ENCODE assay signal across 19 cellular contexts in the genomic region with DNA sequence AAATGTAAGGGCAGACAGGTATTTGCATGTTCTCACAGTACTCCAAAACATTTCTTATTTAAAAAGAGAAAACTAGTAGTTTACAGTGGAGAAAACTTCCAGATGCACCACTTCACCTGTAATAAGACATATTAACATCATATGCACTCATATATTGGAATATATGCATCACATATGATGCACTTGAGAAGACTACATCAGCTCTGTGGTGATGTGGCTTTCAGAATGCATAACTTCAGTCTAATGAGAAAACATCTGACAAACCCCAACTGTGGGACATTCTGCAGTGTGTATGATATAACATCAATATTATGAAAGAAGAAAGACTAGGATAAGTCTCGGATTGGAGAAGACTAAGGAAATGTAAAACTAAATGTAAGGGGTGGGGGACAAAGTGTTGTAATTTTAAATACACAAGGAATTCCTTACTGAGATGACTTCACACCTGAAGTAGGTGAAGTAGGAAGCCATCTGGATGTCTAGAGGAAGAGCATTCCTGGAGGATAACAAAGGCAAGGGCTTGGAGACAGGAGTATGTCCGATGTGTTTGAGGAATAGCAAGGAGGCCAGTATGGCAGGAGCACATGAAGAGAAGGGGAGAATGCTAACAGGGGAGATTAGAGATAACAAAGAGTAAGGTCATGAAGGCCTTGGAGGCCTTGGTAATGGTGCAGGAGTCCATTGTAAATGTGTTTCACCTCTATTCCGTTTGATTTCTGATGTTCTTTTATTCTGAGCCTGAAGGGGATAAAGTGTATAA.
"Had no signal": no experiment of that assay in that cellular context is flagged by ENCODE, and none has a peak within 500 bp of the region (broad histone marks: within the 10 kb centered on the region; RNA-seq: fewer than 3 reads in every experiment).

No MANE protein-coding gene starts in this region.

- H3K4me3 Mint-ChIP-seq: dendritic cell treated with granulocyte-macrophage colony-stimulating factor and Interleukin-4, amounts not matched to agents 40 ng/mL and 50 ng/mL, for 4 days; immature natural killer cell; nephron had no signal

- H3K36me3 ChIP-seq: cardiac muscle cell, left lung, transverse colon had no signal

- H3K4me3 ChIP-seq: cardiac muscle cell, left lung, transverse colon, vagina had no signal

- H3K27me3 Mint-ChIP-seq: dendritic cell treated with granulocyte-macrophage colony-stimulating factor and Interleukin-4, amounts not matched to agents 40 ng/mL and 50 ng/mL, for 4 days had no signal

- DNase-seq: activated CD4-positive, alpha-beta T cell treated with anti-CD3 and anti-CD28 coated beads, Interleukin-2, amount 50 U/mL, for 4 hours; activated naive CD4-positive, alpha-beta T cell treated with Interleukin-2 at 50 U/mL for 16 hours; effector CD4-positive, alpha-beta T cell; foreskin keratinocyte; immature natural killer cell; kidney glomerular epithelial cell; left lung; midbrain; right cardiac atrium; stimulated activated CD4-positive, alpha-beta T cell treated with anti-CD3 and anti-CD28 coated beads, Interleukin-12 subunit alpha, Interleukin-12 subunit beta, amount 100 ng/mL, for 4 hours; stimulated activated CD4-positive, alpha-beta T cell treated with anti-CD3 and anti-CD28 coated beads, Interleukin-1b, Interleukin-23, amount 100 ng/mL, for 48 hours; T-helper 9 cell; transverse colon had no signal

- H3K9me3 ChIP-seq: left lung, transverse colon, vagina had no signal

- H3K27ac ChIP-seq: cardiac muscle cell, foreskin keratinocyte, left lung, parathyroid adenoma, transverse colon, vagina had no signal

- H3K9ac ChIP-seq: parathyroid adenoma had no signal

- H2AFZ ChIP-seq: parathyroid adenoma had no signal

- ATAC-seq: foreskin keratinocyte, left lung, right cardiac atrium had no signal

- H3K4me1 Mint-ChIP-seq: nephron had no signal

- H3K27ac Mint-ChIP-seq: activated T-helper 2 cell treated with anti-CD3 and anti-CD28 coated beads, Interferon-gamma antibody, Interleukin-2, Interleukin-4, amounts not matched to agents 10 μg/mL and 5 μg/mL and 100 μg/mL, durations not matched to agents 14 hours and 24 hours and 36 hours; dendritic cell treated with granulocyte-macrophage colony-stimulating factor and Interleukin-4, amounts not matched to agents 40 ng/mL and 50 ng/mL, for 4 days; nephron had no signal

- H3K4me1 ChIP-seq: parathyroid adenoma had no signal

- H3K27me3 ChIP-seq: cardiac muscle cell, foreskin keratinocyte, left lung, transverse colon, vagina had no signal

- H3K9me3 Mint-ChIP-seq: activated T-helper 2 cell treated with anti-CD3 and anti-CD28 coated beads, Interferon-gamma antibody, Interleukin-2, Interleukin-4, amounts not matched to agents 10 μg/mL and 5 μg/mL and 100 μg/mL, durations not matched to agents 14 hours and 24 hours and 36 hours; dendritic cell treated with granulocyte-macrophage colony-stimulating factor and Interleukin-4, amounts not matched to agents 40 ng/mL and 50 ng/mL, for 4 days; immature natural killer cell had no signal
